In the genomic region with DNA sequence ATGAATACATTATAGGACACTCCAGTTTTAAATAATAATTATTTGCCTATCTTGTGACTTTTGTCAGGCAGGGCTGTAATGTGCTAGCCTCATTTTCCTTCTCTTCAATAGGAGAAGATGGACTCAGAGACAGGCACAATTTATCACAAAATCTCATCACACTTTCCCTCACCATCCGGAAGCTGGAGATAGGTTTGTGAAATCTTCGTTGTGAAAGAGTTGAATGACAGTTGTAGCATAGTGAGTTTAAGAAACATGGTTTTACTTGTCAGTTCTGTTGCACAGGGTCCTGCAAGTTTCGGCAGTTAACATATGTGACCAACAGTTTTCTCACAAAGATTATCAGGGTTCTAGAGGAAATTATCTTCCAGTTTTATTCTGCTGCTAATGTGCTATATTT, we compare ENCODE assay signal across 15 cellular contexts. TPM values are rescaled to one million over a fixed set of nuclear protein-coding genes. Genes with fewer than 3 reads are reported as not detected.
DNase-seq lines count a peak whose midpoint lies in the region; ATAC-seq and TF ChIP-seq lines count a peak whose summit lies in the region.
"Had no signal": no experiment of that assay in that cellular context is flagged by ENCODE, and none has a peak within 500 bp of the region (broad histone marks: within the 10 kb centered on the region; RNA-seq: fewer than 3 reads in every experiment).

No MANE protein-coding gene starts in this region.

- H3K27ac ChIP-seq in neutrophil = peak overlapping the region; percentile 69
- H3K27ac ChIP-seq: PC-9, RWPE1, SJSA1 had no signal

- H3K4me3 Mint-ChIP-seq in stimulated activated effector memory CD8-positive, alpha-beta T cell treated with anti-CD3 and anti-CD28 coated beads, Interleukin-12 subunit alpha, Interleukin-12 subunit beta, amount 100 ng/mL, for 72 hours = no peak overlapping the region

- no peaks in the 10 kb centered on the region for H3K9me3 ChIP-seq in neutrophil
- H3K9me3 ChIP-seq: SJSA1 had no signal

- H3K4me1 ChIP-seq in neutrophil (ENCODE audit: control insufficient read depth in 1 of 2, insufficient read depth in 1 of 2, low read depth in 1 of 2, low read length in 1 of 2) = peaks cover 45 to 55% of the 10 kb centered on the region in 2 experiments

- no peaks in the 10 kb centered on the region for H3K27me3 ChIP-seq in neutrophil

- no peak for ATAC-seq in stimulated activated effector memory CD8-positive, alpha-beta T cell treated with anti-CD3 and anti-CD28 coated beads, Interleukin-12 subunit alpha, Interleukin-12 subunit beta, amount 100 ng/mL, for 72 hours

- in situ Hi-C loops in KBM-7 (cut with MboI; ENCODE audit: low pct_unique_long_range_greater_than_20kb, low sequenced_read_pairs) = loop anchor here (25.0 kb wide), 1 partner anchor 191 kb away; no protein-coding TSS in a partner anchor

- TF ChIP-seq CTCF in neutrophil (IDR thresholded peaks at IDR 0.05) = no peak

- no peak overlapping the region for H3K27ac Mint-ChIP-seq in stimulated activated effector memory CD8-positive, alpha-beta T cell treated with anti-CD3 and anti-CD28 coated beads, Interleukin-12 subunit alpha, Interleukin-12 subunit beta, amount 100 ng/mL, for 72 hours

- no peaks in the 10 kb centered on the region for H3K36me3 ChIP-seq in neutrophil
- H3K36me3 ChIP-seq: SJSA1 had no signal

- peaks cover 30% of the 10 kb centered on the region for H3K4me1 Mint-ChIP-seq in stimulated activated effector memory CD8-positive, alpha-beta T cell treated with anti-CD3 and anti-CD28 coated beads, Interleukin-12 subunit alpha, Interleukin-12 subunit beta, amount 100 ng/mL, for 72 hours

- no peaks in the 10 kb centered on the region for H3K9me3 Mint-ChIP-seq in stimulated activated effector memory CD8-positive, alpha-beta T cell treated with anti-CD3 and anti-CD28 coated beads, Interleukin-12 subunit alpha, Interleukin-12 subunit beta, amount 100 ng/mL, for 72 hours

- H3K36me3 Mint-ChIP-seq in stimulated activated effector memory CD8-positive, alpha-beta T cell treated with anti-CD3 and anti-CD28 coated beads, Interleukin-12 subunit alpha, Interleukin-12 subunit beta, amount 100 ng/mL, for 72 hours = no peaks in the 10 kb centered on the region

- DNase-seq in KBM-7 (peak; percentile 26), NOMO-1 treated with DMSO at 0.1 percent for 48 hours (lab: John Stamatoyannopoulos, UW; ENCODE audit: unreplicated experiment) (peak; percentile 89), SKM-1 treated with dmso at 0.1 percent for 144 hours (lab: John Stamatoyannopoulos, UW; ENCODE audit: unreplicated experiment) (peak; percentile 59), AG20443 (ENCODE audit: low spot score) (no peak), mesenteric fat pad (ENCODE audit: low spot score) (no peak)
- no peak for DNase-seq in stimulated activated effector memory CD8-positive, alpha-beta T cell treated with anti-CD3 and anti-CD28 coated beads, Interleukin-12 subunit alpha, Interleukin-12 subunit beta, amount 100 ng/mL, for 72 hours (ENCODE audit: low spot score in 2 of 2)
- DNase-seq: C1 segment of cervical spinal cord, DMS79 treated with DMSO at 0.1 percent for 48 hours, H7, NCI-H1092 treated with DMSO at 0.1 percent for 48 hours, NCI-H2081 treated with DMSO at 0.1 percent for 48 hours, PC-9 had no signal

- peak overlapping the region in 1 of 2 experiments; percentile 13 for H3K4me3 ChIP-seq in neutrophil (ENCODE audit: low read depth in 1 of 2, low read length in 1 of 2)
- H3K4me3 ChIP-seq: PC-9, SJSA1 had no signal

RNA-seq across cellular contexts. Expression of a gene that starts 37.7 kb away (rescaled TPM):
- total RNA-seq in mesenteric fat pad = 99.7 TPM

RNA-seq across cellular contexts. Expression of a gene that starts 47.2 kb away (rescaled TPM):
- total RNA-seq in mesenteric fat pad = 26.5 TPM

Comparison
In these comparisons a context has a peak if more than half of its experiments do, and no peak if none do; other contexts are left out.
1. DNase-seq: peak in KBM-7 (single experiment), NOMO-1 treated with DMSO at 0.1 percent for 48 hours (single experiment) and SKM-1 treated with dmso at 0.1 percent for 144 hours (single experiment); none in stimulated activated effector memory CD8-positive, alpha-beta T cell treated with anti-CD3 and anti-CD28 coated beads, Interleukin-12 subunit alpha, Interleukin-12 subunit beta, amount 100 ng/mL, for 72 hours (0 of 2), AG20443 (single experiment) and mesenteric fat pad (single experiment).